22 cellular contexts compared by ENCODE assay signal in the genomic region with DNA sequence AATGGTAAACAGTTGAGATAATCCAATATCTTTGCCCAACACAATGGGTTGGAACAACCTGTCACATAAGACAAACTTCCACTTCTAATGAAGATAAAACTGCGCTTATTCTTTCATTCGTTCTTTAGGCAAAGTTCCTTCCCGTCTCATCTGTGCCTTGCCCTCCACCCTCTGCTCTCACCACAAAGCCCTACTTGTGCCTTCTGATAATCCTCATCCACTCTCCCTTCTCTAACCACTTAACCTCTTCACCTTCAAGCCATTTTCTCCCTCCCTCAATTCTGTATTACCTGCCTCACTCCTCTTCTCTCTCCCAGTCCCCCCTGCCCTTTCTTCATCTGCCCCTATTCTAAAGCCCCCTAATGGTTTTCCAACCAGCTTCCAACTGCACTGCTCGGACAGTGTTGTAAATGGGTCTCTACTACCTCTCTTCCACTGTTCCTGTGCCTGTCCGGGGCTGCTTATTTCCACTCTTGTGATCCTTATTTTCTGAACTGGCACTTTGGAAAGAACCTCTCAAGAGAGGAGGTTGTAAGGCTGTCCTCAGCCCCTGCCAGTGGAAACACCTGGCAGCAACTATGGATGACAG.
DNase-seq lines count a peak whose midpoint lies in the region; TF ChIP-seq lines count a peak whose summit lies in the region.
"Had no signal": no experiment of that assay in that cellular context is flagged by ENCODE, and none has a peak within 500 bp of the region (broad histone marks: within the 10 kb centered on the region; RNA-seq: fewer than 3 reads in every experiment).

No MANE protein-coding gene starts in this region.

- H3K4me3 Mint-ChIP-seq in activated CD4-positive, alpha-beta T cell treated with anti-CD3 and anti-CD28 coated beads, Interleukin-2, amount 10 ng/mL, durations not matched to agents 24 days and 14 days: peak overlapping the region; percentile 73
- no peak overlapping the region for H3K4me3 Mint-ChIP-seq in activated CD4-positive, alpha-beta memory T cell treated with anti-CD3 and anti-CD28 coated beads, Interleukin-2, amount 10 ng/mL, durations not matched to agents 7 days and 5 days
- H3K4me3 Mint-ChIP-seq: memory B cell, WTC11 had no signal

- H3K23ac ChIP-seq in mesendoderm (ENCODE audit: low read length): peak overlapping the region; percentile 17

- no peaks in the 10 kb centered on the region for H3K27me3 Mint-ChIP-seq in activated CD4-positive, alpha-beta T cell treated with anti-CD3 and anti-CD28 coated beads, Interleukin-2, amount 10 ng/mL, durations not matched to agents 24 days and 14 days
- H3K27me3 Mint-ChIP-seq in activated CD4-positive, alpha-beta memory T cell treated with anti-CD3 and anti-CD28 coated beads, Interleukin-2, amount 10 ng/mL, durations not matched to agents 7 days and 5 days: no peaks in the 10 kb centered on the region

- no peak overlapping the region for H2BK5ac ChIP-seq in mesendoderm (ENCODE audit: low read length)

- no peaks in the 10 kb centered on the region for H3K9me3 ChIP-seq in smooth muscle cell (replicated peaks; ENCODE audit: low read depth)
- H3K9me3 ChIP-seq: adrenal gland, Peyer's patch, uterus had no signal

- H2AK5ac ChIP-seq in mesendoderm (ENCODE audit: low read length): no peak overlapping the region

- no peak overlapping the region for H4K5ac ChIP-seq in mesendoderm (ENCODE audit: low read length)

- H3K4me3 ChIP-seq in mesendoderm (ENCODE audit: low read length) (no peak overlapping the region), smooth muscle cell (no peak overlapping the region)
- H3K4me3 ChIP-seq: adrenal gland, hepatocyte, Peyer's patch, skin epidermis, uterus had no signal

- H3K4me1 Mint-ChIP-seq in activated CD4-positive, alpha-beta T cell treated with anti-CD3 and anti-CD28 coated beads, Interleukin-2, amount 10 ng/mL, durations not matched to agents 24 days and 14 days: peaks cover 60% of the 10 kb centered on the region
- H3K4me1 Mint-ChIP-seq in activated CD4-positive, alpha-beta memory T cell treated with anti-CD3 and anti-CD28 coated beads, Interleukin-2, amount 10 ng/mL, durations not matched to agents 7 days and 5 days: peaks cover 68% of the 10 kb centered on the region
- H3K4me1 Mint-ChIP-seq: WTC11 had no signal

- H3F3A ChIP-seq in smooth muscle cell (ENCODE audit: low read depth): no peaks in the 10 kb centered on the region

- intact Hi-C loops in activated CD4-positive, alpha-beta T cell treated with anti-CD3 and anti-CD28 coated beads, Interleukin-2, amount 10 ng/mL, durations not matched to agents 24 days and 14 days (cut with micrococcal nuclease): loop anchor here (10.0 kb wide), 1 partner anchor 527 kb away; no protein-coding TSS in a partner anchor

- DNase-seq in activated CD4-positive, alpha-beta T cell treated with anti-CD3 and anti-CD28 coated beads, Interleukin-2, amount 10 ng/mL, durations not matched to agents 24 days and 14 days: peak; percentile 56
- DNase-seq in activated CD4-positive, alpha-beta T cell treated with anti-CD3 and anti-CD28 coated beads, Interleukin-2, amount 50 U/mL, for 4 hours: no peak
- peak in 64 of 76 experiments; percentile 20 to 93 (median 52) for DNase-seq in HUDEP-2 (lab: John Stamatoyannopoulos, UW; ENCODE audit: unreplicated experiment in 76 of 76)
- DNase-seq in activated CD4-positive, alpha-beta memory T cell treated with anti-CD3 and anti-CD28 coated beads, Interleukin-2, amount 10 ng/mL, durations not matched to agents 7 days and 5 days: no peak
- no peak for DNase-seq in mesendoderm
- DNase-seq in epidermal melanocyte (ENCODE audit: insufficient read length, low spot score): no peak
- no peak for DNase-seq in smooth muscle cell (lab: John Stamatoyannopoulos, UW; ENCODE audit: unreplicated experiment)
- DNase-seq in DMS79 (lab: John Stamatoyannopoulos, UW): no peak
- DNase-seq: adrenal gland; AML-193; brain microvascular endothelial cell; DMS79 treated with DMSO at 0.1 percent for 48 hours; effector memory CD4-positive, alpha-beta T cell; foreskin keratinocyte; NCI-H146; Peyer's patch; stimulated activated CD4-positive, alpha-beta T cell treated with anti-CD3 and anti-CD28 coated beads, Interleukin-2, amount 100 ng/mL, for 24 hours; uterus had no signal

- H3K36me3 ChIP-seq in mesendoderm (ENCODE audit: control insufficient read depth, insufficient read depth, low read length): no peaks in the 10 kb centered on the region
- H3K36me3 ChIP-seq in smooth muscle cell (ENCODE audit: low read depth): no peaks in the 10 kb centered on the region
- H3K36me3 ChIP-seq: adrenal gland, brain microvascular endothelial cell, Peyer's patch, uterus had no signal

- H3K9me3 Mint-ChIP-seq in activated CD4-positive, alpha-beta T cell treated with anti-CD3 and anti-CD28 coated beads, Interleukin-2, amount 10 ng/mL, durations not matched to agents 24 days and 14 days: peaks cover 4% of the 10 kb centered on the region
- peaks cover 3% of the 10 kb centered on the region for H3K9me3 Mint-ChIP-seq in activated CD4-positive, alpha-beta memory T cell treated with anti-CD3 and anti-CD28 coated beads, Interleukin-2, amount 10 ng/mL, durations not matched to agents 7 days and 5 days
- H3K9me3 Mint-ChIP-seq: memory B cell, WTC11 had no signal

- H3K27ac ChIP-seq in mesendoderm (ENCODE audit: low read depth, low read length) (no peak overlapping the region), smooth muscle cell (ENCODE audit: low read depth) (no peak overlapping the region)
- H3K27ac ChIP-seq: adrenal gland, brain microvascular endothelial cell, foreskin keratinocyte, hepatocyte, Peyer's patch, skin epidermis, uterus had no signal

- CTCF ChIA-PET in activated CD4-positive, alpha-beta memory T cell treated with anti-CD3 and anti-CD28 coated beads, Interleukin-2, amount 10 ng/mL, durations not matched to agents 7 days and 5 days (lab: Charles Lee): interaction anchor here (1.7 kb wide), 1 partner anchor 30 kb away, joined by 6 read pairs; no protein-coding TSS in a partner anchor

- peak overlapping the region; percentile 96 for H3K27ac Mint-ChIP-seq in activated CD4-positive, alpha-beta T cell treated with anti-CD3 and anti-CD28 coated beads, Interleukin-2, amount 10 ng/mL, durations not matched to agents 24 days and 14 days
- H3K27ac Mint-ChIP-seq in activated CD4-positive, alpha-beta memory T cell treated with anti-CD3 and anti-CD28 coated beads, Interleukin-2, amount 10 ng/mL, durations not matched to agents 7 days and 5 days: peak overlapping the region; percentile 95
- H3K27ac Mint-ChIP-seq: memory B cell, WTC11 had no signal

- H3K56ac ChIP-seq in mesendoderm (ENCODE audit: low read length): no peak overlapping the region

- no peak overlapping the region for H2BK120ac ChIP-seq in mesendoderm (ENCODE audit: low read depth, low read length)

- POLR2A ChIA-PET in activated CD4-positive, alpha-beta memory T cell treated with anti-CD3 and anti-CD28 coated beads, Interleukin-2, amount 10 ng/mL, durations not matched to agents 7 days and 5 days (lab: Charles Lee): interaction anchor here (1.0 to 5.9 kb wide), 8 partner anchors 9 to 67 kb away, joined by 3 to 57 read pairs (median 4); a partner anchor contains a TSS

- no peaks in the 10 kb centered on the region for H4K20me1 ChIP-seq in smooth muscle cell (ENCODE audit: low read depth)

- no peak overlapping the region for H2AFZ ChIP-seq in smooth muscle cell (ENCODE audit: low read depth)
- H2AFZ ChIP-seq: hepatocyte had no signal

- H3K4ac ChIP-seq in mesendoderm (ENCODE audit: low read depth, low read length): no peak overlapping the region

- no peaks in the 10 kb centered on the region for H3K79me1 ChIP-seq in mesendoderm (ENCODE audit: low read length)

- no CpG with 5 or more reads among the region's 5 CpGs for WGBS in mesendoderm (ENCODE audit: extremely low coverage, insufficient coverage, low lambda C conversion rate)
- 93% methylated on average over 5 of the region's 5 CpGs for WGBS in smooth muscle cell (ENCODE audit: low lambda C conversion rate)

- H3K9ac ChIP-seq in mesendoderm (ENCODE audit: low read length): no peak overlapping the region
- no peak overlapping the region for H3K9ac ChIP-seq in smooth muscle cell (ENCODE audit: low read depth)

- H3K27me3 ChIP-seq in mesendoderm (ENCODE audit: insufficient read depth, low read length, poor library complexity): no peaks in the 10 kb centered on the region
- H3K27me3 ChIP-seq in smooth muscle cell (ENCODE audit: low read depth): peaks cover 5% of the 10 kb centered on the region
- H3K27me3 ChIP-seq: adrenal gland, brain microvascular endothelial cell, hepatocyte, Peyer's patch, uterus had no signal

- H3K4me2 ChIP-seq in mesendoderm (ENCODE audit: low read length) (no peak overlapping the region), smooth muscle cell (no peak overlapping the region)
- H3K4me2 ChIP-seq: hepatocyte had no signal

- no peak overlapping the region for H2BK15ac ChIP-seq in mesendoderm (replicated peaks; ENCODE audit: low read depth)

- H3K18ac ChIP-seq in mesendoderm (ENCODE audit: low read length): no peak overlapping the region

- H3K36me3 Mint-ChIP-seq in activated CD4-positive, alpha-beta T cell treated with anti-CD3 and anti-CD28 coated beads, Interleukin-2, amount 10 ng/mL, durations not matched to agents 24 days and 14 days (ENCODE audit: low read depth): peaks cover 3% of the 10 kb centered on the region
- H3K36me3 Mint-ChIP-seq in activated CD4-positive, alpha-beta memory T cell treated with anti-CD3 and anti-CD28 coated beads, Interleukin-2, amount 10 ng/mL, durations not matched to agents 7 days and 5 days (ENCODE audit: low read depth): peaks cover 4% of the 10 kb centered on the region
- H3K36me3 Mint-ChIP-seq: memory B cell, WTC11 had no signal

- H3K79me2 ChIP-seq in mesendoderm (ENCODE audit: control insufficient read depth, insufficient read depth, low read length) (no peaks in the 10 kb centered on the region), smooth muscle cell (ENCODE audit: low read depth) (no peaks in the 10 kb centered on the region)
- H3K79me2 ChIP-seq: hepatocyte had no signal

- TF ChIP-seq CTCF in smooth muscle cell (IDR thresholded peaks at IDR 0.05; ENCODE audit: borderline replicate concordance, insufficient read depth, poor library complexity, severe bottlenecking): no peak

- no peak overlapping the region for H4K8ac ChIP-seq in mesendoderm (ENCODE audit: low read depth, low read length)

- no peaks in the 10 kb centered on the region for H3K4me1 ChIP-seq in mesendoderm (ENCODE audit: control insufficient read depth, low read depth, low read length)
- H3K4me1 ChIP-seq in smooth muscle cell (ENCODE audit: low read depth): no peaks in the 10 kb centered on the region
- H3K4me1 ChIP-seq: adrenal gland, foreskin keratinocyte, Peyer's patch, uterus had no signal

Comparison
In these comparisons a context has a peak if more than half of its experiments do, and no peak if none do; other contexts are left out.
1. DNase-seq: peak in activated CD4-positive, alpha-beta T cell treated with anti-CD3 and anti-CD28 coated beads, Interleukin-2, amount 10 ng/mL, durations not matched to agents 24 days and 14 days (single experiment) and HUDEP-2 (64 of 76); none in activated CD4-positive, alpha-beta T cell treated with anti-CD3 and anti-CD28 coated beads, Interleukin-2, amount 50 U/mL, for 4 hours (0 of 2), activated CD4-positive, alpha-beta memory T cell treated with anti-CD3 and anti-CD28 coated beads, Interleukin-2, amount 10 ng/mL, durations not matched to agents 7 days and 5 days (single experiment), mesendoderm (single experiment), epidermal melanocyte (single experiment), smooth muscle cell (single experiment) and DMS79 (single experiment).